In the genomic region with DNA sequence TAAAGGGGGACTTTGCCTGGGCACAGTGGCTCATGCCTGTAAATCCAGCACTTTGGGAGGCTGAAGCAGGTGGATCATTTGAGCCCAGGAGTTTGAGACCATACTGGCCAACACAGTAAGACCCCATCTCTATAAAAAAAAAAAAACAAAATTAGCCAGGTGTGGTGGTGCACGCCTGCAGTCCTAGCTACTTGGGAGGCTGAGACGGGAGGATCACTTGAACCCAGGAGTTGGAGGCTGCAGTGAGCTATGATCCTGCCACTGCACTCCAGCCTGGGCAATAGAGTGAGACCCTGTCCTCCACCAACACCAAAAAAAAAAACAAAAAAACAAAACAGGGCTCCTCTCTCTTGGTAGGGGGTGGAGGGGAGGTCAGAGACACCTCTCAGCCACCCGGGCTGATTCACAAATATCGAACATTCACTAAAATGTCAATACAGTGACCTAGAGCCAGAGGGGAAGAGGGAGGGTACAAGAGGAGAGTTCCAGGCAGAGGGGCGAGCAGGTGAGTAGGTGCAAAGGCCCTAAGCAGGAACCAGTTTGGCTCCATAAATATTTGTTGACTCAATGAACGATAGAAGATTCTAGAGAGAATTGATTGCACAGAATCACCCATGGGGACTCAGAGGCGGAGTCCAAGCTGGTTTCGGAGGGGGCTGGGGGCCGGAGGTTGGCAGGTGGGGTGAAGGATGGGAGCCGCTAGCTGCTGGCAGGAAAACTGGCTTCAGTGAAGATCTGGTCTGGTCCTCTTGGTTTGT, we compare ENCODE assay signal across 1 cellular context.
TF ChIP-seq lines count a peak whose summit lies in the region.

No MANE protein-coding gene starts in this region.

TF ChIP-seq in WTC11, 78 proteins besides CTCF, POLR2A, EP300 and RAD21:
- TF ChIP-seq ARID4B (CRISPR knock-in tag; IDR thresholded peaks at IDR 0.05; ENCODE audit: borderline replicate concordance) (no peak), ZNF121 (CRISPR knock-in tag; IDR thresholded peaks at IDR 0.05) (peak; percentile 26; the same call in 1 of the 2 replicates)
